ENCODE assay signal across 7 cellular contexts in genomic region chr14:65824285-65824977, GRCh38.
DNase-seq lines count a peak whose midpoint lies in the region; ATAC-seq and TF ChIP-seq lines count a peak whose summit lies in the region.

No MANE protein-coding gene starts in this region.

- H3K79me1 ChIP-seq in mesendoderm (ENCODE audit: low read length) = no peaks in the 10 kb centered on the region

- no peak overlapping the region for H3K4me2 ChIP-seq in mesendoderm (ENCODE audit: low read length)

- peak; percentile 84 for TF ChIP-seq CTCF in GM12801 (IDR thresholded peaks at IDR 0.05; ENCODE audit: extremely low read depth, insufficient read length)

- no peaks in the 10 kb centered on the region for H3K36me3 ChIP-seq in mesendoderm (ENCODE audit: control insufficient read depth, insufficient read depth, low read length)

- H3K23ac ChIP-seq in mesendoderm (ENCODE audit: low read length) = no peak overlapping the region

- no peak overlapping the region for H3K18ac ChIP-seq in mesendoderm (ENCODE audit: low read length)

- no peaks in the 10 kb centered on the region for H3K27me3 ChIP-seq in mesendoderm (ENCODE audit: insufficient read depth, low read length, poor library complexity)

- peaks cover 9% of the 10 kb centered on the region for H3K27me3 Mint-ChIP-seq in activated CD4-positive, alpha-beta T cell treated with anti-CD3 and anti-CD28 coated beads, Interleukin-2, amount 10 ng/mL, durations not matched to agents 24 days and 14 days

- no peak overlapping the region for H2BK15ac ChIP-seq in mesendoderm (replicated peaks; ENCODE audit: low read depth)

- H3K9me3 Mint-ChIP-seq in activated CD4-positive, alpha-beta T cell treated with anti-CD3 and anti-CD28 coated beads, Interleukin-2, amount 10 ng/mL, durations not matched to agents 24 days and 14 days = no peaks in the 10 kb centered on the region

- no peak overlapping the region for H2BK5ac ChIP-seq in mesendoderm (ENCODE audit: low read length)

- no peak overlapping the region for H3K4ac ChIP-seq in mesendoderm (ENCODE audit: low read depth, low read length)

- H3K4me3 ChIP-seq in mesendoderm (ENCODE audit: low read length) = no peak overlapping the region

- WGBS in mesendoderm (ENCODE audit: extremely low coverage, insufficient coverage, low lambda C conversion rate) = no CpG with 5 or more reads among the region's 4 CpGs

- no peak overlapping the region for H2BK120ac ChIP-seq in mesendoderm (ENCODE audit: low read depth, low read length)

- peak; percentile 60 for ATAC-seq in HG03139 (IDR thresholded peaks at IDR 0.05; ENCODE audit: unreplicated experiment)

- H3K79me2 ChIP-seq in mesendoderm (ENCODE audit: control insufficient read depth, insufficient read depth, low read length) = no peaks in the 10 kb centered on the region

- DNase-seq in NCI-H345 treated with DMSO at 0.1 percent for 48 hours (lab: John Stamatoyannopoulos, UW; ENCODE audit: unreplicated experiment) (peak; percentile 61), dermis microvascular lymphatic vessel endothelial cell (ENCODE audit: low read depth in 2 of 2) (peak; percentile 48 to 72), mesendoderm (peak; percentile 75)
- DNase-seq in activated CD4-positive, alpha-beta T cell treated with anti-CD3 and anti-CD28 coated beads, Interleukin-2, amount 10 ng/mL, durations not matched to agents 24 days and 14 days = peak; percentile 91
- peak; percentile 12 to 14 for DNase-seq in stimulated activated CD8-positive, alpha-beta memory T cell treated with anti-CD3 and anti-CD28 coated beads, Interleukin-4, amount 100 ng/mL, for 4 hours (ENCODE audit: low read depth in 2 of 2, low spot score in 1 of 2)

- no peak overlapping the region for H3K9ac ChIP-seq in mesendoderm (ENCODE audit: low read length)

- H4K5ac ChIP-seq in mesendoderm (ENCODE audit: low read length) = no peak overlapping the region

- no peak overlapping the region for H2AK5ac ChIP-seq in mesendoderm (ENCODE audit: low read length)

- no peak overlapping the region for H3K56ac ChIP-seq in mesendoderm (ENCODE audit: low read length)

- H3K4me1 ChIP-seq in mesendoderm (ENCODE audit: control insufficient read depth, low read depth, low read length) = no peaks in the 10 kb centered on the region

- H3K36me3 Mint-ChIP-seq in activated CD4-positive, alpha-beta T cell treated with anti-CD3 and anti-CD28 coated beads, Interleukin-2, amount 10 ng/mL, durations not matched to agents 24 days and 14 days (ENCODE audit: low read depth) = no peaks in the 10 kb centered on the region

- H3K27ac ChIP-seq in mesendoderm (ENCODE audit: low read depth, low read length) = no peak overlapping the region

- peaks cover 17% of the 10 kb centered on the region for H3K4me1 Mint-ChIP-seq in activated CD4-positive, alpha-beta T cell treated with anti-CD3 and anti-CD28 coated beads, Interleukin-2, amount 10 ng/mL, durations not matched to agents 24 days and 14 days

- no peak overlapping the region for H4K8ac ChIP-seq in mesendoderm (ENCODE audit: low read depth, low read length)

- H3K4me3 Mint-ChIP-seq in activated CD4-positive, alpha-beta T cell treated with anti-CD3 and anti-CD28 coated beads, Interleukin-2, amount 10 ng/mL, durations not matched to agents 24 days and 14 days = no peak overlapping the region

- intact Hi-C loops in activated CD4-positive, alpha-beta T cell treated with anti-CD3 and anti-CD28 coated beads, Interleukin-2, amount 10 ng/mL, durations not matched to agents 24 days and 14 days (cut with micrococcal nuclease) = loop anchor here (1.0 to 2.0 kb wide), 2 partner anchors 410 to 660 kb away; no protein-coding TSS in a partner anchor

- no peak overlapping the region for H3K27ac Mint-ChIP-seq in activated CD4-positive, alpha-beta T cell treated with anti-CD3 and anti-CD28 coated beads, Interleukin-2, amount 10 ng/mL, durations not matched to agents 24 days and 14 days

Comparison
In these comparisons a context has a peak if more than half of its experiments do, and no peak if none do; other contexts are left out.
1. DNase-seq: peak in every context shown above with its lines; median percentile 91 in activated CD4-positive, alpha-beta T cell treated with anti-CD3 and anti-CD28 coated beads, Interleukin-2, amount 10 ng/mL, durations not matched to agents 24 days and 14 days; 75 in mesendoderm; 61 in NCI-H345 treated with DMSO at 0.1 percent for 48 hours; 60 in dermis microvascular lymphatic vessel endothelial cell; 13 in stimulated activated CD8-positive, alpha-beta memory T cell treated with anti-CD3 and anti-CD28 coated beads, Interleukin-4, amount 100 ng/mL, for 4 hours.